In the genomic region with DNA sequence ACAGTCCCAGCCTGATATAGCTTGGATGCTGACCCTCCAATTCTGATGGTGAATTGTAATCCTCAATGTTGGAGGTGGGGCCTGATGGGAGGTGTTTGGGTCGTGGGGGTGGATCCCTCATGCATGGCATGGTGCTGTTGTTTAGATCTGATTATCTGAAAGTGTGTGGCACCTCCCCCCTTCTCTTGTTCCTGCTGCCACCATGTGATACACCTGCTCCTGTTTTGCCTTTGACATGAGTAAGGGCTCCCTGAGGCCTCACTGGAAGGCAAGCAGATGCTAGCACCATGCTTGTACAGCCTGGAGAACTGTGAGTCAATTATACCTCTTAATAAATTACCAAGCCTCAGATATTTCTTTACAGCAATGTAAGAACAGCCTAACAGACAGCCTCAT, we compare ENCODE assay signal across 16 cellular contexts. TPM values are rescaled to one million over a fixed set of nuclear protein-coding genes. Genes with fewer than 3 reads are reported as not detected.
"Had no signal": no experiment of that assay in that cellular context is flagged by ENCODE, and none has a peak within 500 bp of the region (broad histone marks: within the 10 kb centered on the region; RNA-seq: fewer than 3 reads in every experiment).

No MANE protein-coding gene starts in this region.

- H3K36me3 ChIP-seq: adrenal gland, prostate gland, right atrium auricular region, thoracic aorta had no signal

- H3K9me3 ChIP-seq: adrenal gland, prostate gland, right atrium auricular region, thoracic aorta had no signal

- H3K9me3 Mint-ChIP-seq: activated CD4-positive, alpha-beta T cell treated with anti-CD3 and anti-CD28 coated beads, Interleukin-2, amount 10 ng/mL, durations not matched to agents 7 days and 5 days; activated T-cell treated with anti-CD3 and anti-CD28 coated beads, Interleukin-2, amount 50 U/mL, for 4 hours; neural crest cell; stimulated activated memory B cell treated with anti-CD40 and anti-IgM and Interleukin-4, amounts not matched to agents 10 μg/mL and 1 μg/mL and 100 μg/mL, for 72 hours had no signal

- DNase-seq: activated CD4-positive, alpha-beta T cell treated with anti-CD3 and anti-CD28 coated beads, Interleukin-2, amount 10 ng/mL, durations not matched to agents 7 days and 5 days; activated CD8-positive, alpha-beta T cell treated with anti-CD3 and anti-CD28 coated beads, Interleukin-2, amount 10 ng/mL, durations not matched to agents 7 days and 5 days; activated effector memory CD4-positive, alpha-beta T cell treated with anti-CD3 and anti-CD28 coated beads, Interleukin-2, amount 50 U/mL, for 16 hours; activated T-cell treated with anti-CD3 and anti-CD28 coated beads, Interleukin-2, amount 50 U/mL, for 4 hours; adrenal gland; foreskin keratinocyte; hypothalamus; stimulated activated CD4-positive, alpha-beta T cell treated with anti-CD3 and anti-CD28 coated beads, Interleukin-4, amount 100 ng/mL, for 24 hours; SW 1271 had no signal

- H3K4me3 Mint-ChIP-seq: activated CD4-positive, alpha-beta T cell treated with anti-CD3 and anti-CD28 coated beads, Interleukin-2, amount 10 ng/mL, durations not matched to agents 7 days and 5 days; activated CD8-positive, alpha-beta T cell treated with anti-CD3 and anti-CD28 coated beads, Interleukin-2, amount 10 ng/mL, durations not matched to agents 7 days and 5 days; activated naive CD4-positive, alpha-beta T cell treated with anti-CD3 and anti-CD28 coated beads, Interleukin-2, amount 50 U/mL, for 24 hours; activated T-cell treated with anti-CD3 and anti-CD28 coated beads, Interleukin-2, amount 50 U/mL, for 4 hours; neural crest cell; stimulated activated memory B cell treated with anti-CD40 and anti-IgM and Interleukin-4, amounts not matched to agents 10 μg/mL and 1 μg/mL and 100 μg/mL, for 72 hours had no signal

- H3K36me3 Mint-ChIP-seq: stimulated activated memory B cell treated with anti-CD40 and anti-IgM and Interleukin-4, amounts not matched to agents 10 μg/mL and 1 μg/mL and 100 μg/mL, for 72 hours had no signal

- H3K4me1 Mint-ChIP-seq: activated naive CD4-positive, alpha-beta T cell treated with anti-CD3 and anti-CD28 coated beads, Interleukin-2, amount 50 U/mL, for 24 hours; neural crest cell; stimulated activated memory B cell treated with anti-CD40 and anti-IgM and Interleukin-4, amounts not matched to agents 10 μg/mL and 1 μg/mL and 100 μg/mL, for 72 hours had no signal

- H3K27me3 ChIP-seq: adrenal gland, right atrium auricular region had no signal

- H3K4me3 ChIP-seq: adrenal gland, prostate gland, right atrium auricular region, thoracic aorta had no signal

- H3K27ac Mint-ChIP-seq: activated CD4-positive, alpha-beta T cell treated with anti-CD3 and anti-CD28 coated beads, Interleukin-2, amount 10 ng/mL, durations not matched to agents 7 days and 5 days; activated CD8-positive, alpha-beta T cell treated with anti-CD3 and anti-CD28 coated beads, Interleukin-2, amount 10 ng/mL, durations not matched to agents 7 days and 5 days; activated naive CD4-positive, alpha-beta T cell treated with anti-CD3 and anti-CD28 coated beads, Interleukin-2, amount 50 U/mL, for 24 hours; stimulated activated memory B cell treated with anti-CD40 and anti-IgM and Interleukin-4, amounts not matched to agents 10 μg/mL and 1 μg/mL and 100 μg/mL, for 72 hours had no signal

- H3K27ac ChIP-seq: adrenal gland, foreskin keratinocyte, prostate gland, right atrium auricular region, thoracic aorta had no signal

- H3K4me1 ChIP-seq: adrenal gland, foreskin keratinocyte, prostate gland had no signal

- ATAC-seq: activated CD8-positive, alpha-beta T cell treated with anti-CD3 and anti-CD28 coated beads, Interleukin-2, amount 10 ng/mL, durations not matched to agents 7 days and 5 days; foreskin keratinocyte; stimulated activated memory B cell treated with anti-CD40 and anti-IgM and Interleukin-4, amounts not matched to agents 10 μg/mL and 1 μg/mL and 100 μg/mL, for 72 hours had no signal

RNA-seq across cellular contexts. Expression of a gene that starts 26.4 kb away (rescaled TPM):
- total RNA-seq: bronchial epithelial cell, foreskin keratinocyte, neural crest cell had no signal
- polyA plus RNA-seq: foreskin keratinocyte had no signal
